Comparison of ENCODE assay signal across 15 cellular contexts in the genomic region with DNA sequence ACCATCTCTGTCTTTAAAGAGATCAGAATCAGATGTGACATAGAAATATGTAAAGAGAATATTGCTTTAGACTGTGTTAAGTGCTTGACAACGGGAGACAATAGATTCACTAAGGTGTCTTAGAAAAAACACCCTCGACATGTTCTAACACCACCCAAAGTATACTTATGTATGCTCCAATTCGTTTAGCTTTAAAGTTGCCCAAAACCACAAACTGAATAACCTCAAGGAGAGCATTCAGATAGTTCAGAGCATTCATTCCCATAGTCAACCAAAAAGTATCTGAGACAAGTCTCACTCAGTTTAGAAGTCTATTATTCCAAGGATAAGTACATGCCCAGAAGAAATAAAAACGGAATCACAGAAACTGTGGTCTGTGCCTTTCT.
DNase-seq lines count a peak whose midpoint lies in the region; ATAC-seq, FAIRE-seq and TF ChIP-seq lines count a peak whose summit lies in the region.
"Had no signal": no experiment of that assay in that cellular context is flagged by ENCODE, and none has a peak within 500 bp of the region (broad histone marks: within the 10 kb centered on the region; RNA-seq: fewer than 3 reads in every experiment).

No MANE protein-coding gene starts in this region.

- no peak overlapping the region for H3K27ac ChIP-seq in DND-41 (ENCODE audit: low read length)
- H3K27ac ChIP-seq: upper lobe of right lung had no signal

- H3K27me3 Mint-ChIP-seq in memory B cell = no peaks in the 10 kb centered on the region

- no peak for TF ChIP-seq CTCF in DND-41 (IDR thresholded peaks at IDR 0.05; ENCODE audit: borderline replicate concordance, extremely low read depth, low read length, poor library complexity, severe bottlenecking)

- no peak overlapping the region for H3K4me3 Mint-ChIP-seq in memory B cell
- H3K4me3 Mint-ChIP-seq: activated CD4-positive, alpha-beta T cell treated with anti-CD3 and anti-CD28 coated beads, Interleukin-2, amount 10 ng/mL, durations not matched to agents 7 days and 5 days; natural killer cell had no signal

- H3K36me3 Mint-ChIP-seq in memory B cell = peaks cover 12% of the 10 kb centered on the region
- H3K36me3 Mint-ChIP-seq: natural killer cell had no signal

- H3K9ac ChIP-seq in DND-41 (ENCODE audit: low read depth, low read length) (no peak overlapping the region), adipocyte (ENCODE audit: low read length) (peak overlapping the region; percentile 10)

- DNase-seq in DND-41 (no peak), adipocyte (ENCODE audit: low read depth) (no peak), memory B cell (ENCODE audit: low spot score in 2 of 2) (no peak), activated gamma-delta T cell (lab: John Stamatoyannopoulos, UW) (no peak), H54 (ENCODE audit: insufficient read length, low spot score) (no peak), NCI-H187 (lab: John Stamatoyannopoulos, UW) (no peak), NCI-H446 (lab: John Stamatoyannopoulos, UW) (no peak)
- DNase-seq: activated CD4-positive, alpha-beta T cell treated with anti-CD3 and anti-CD28 coated beads, Interleukin-2, amount 10 ng/mL, durations not matched to agents 7 days and 5 days; activated naive CD4-positive, alpha-beta T cell; DMS79; natural killer cell; upper lobe of right lung had no signal

- no peaks in the 10 kb centered on the region for H3K9me3 Mint-ChIP-seq in memory B cell
- H3K9me3 Mint-ChIP-seq: activated CD4-positive, alpha-beta T cell treated with anti-CD3 and anti-CD28 coated beads, Interleukin-2, amount 10 ng/mL, durations not matched to agents 7 days and 5 days; natural killer cell had no signal

- H3K4me3 ChIP-seq in DND-41 (ENCODE audit: low read depth in 1 of 2, low read length in 2 of 2) (no peak overlapping the region), adipocyte (ENCODE audit: low read length) (no peak overlapping the region)
- H3K4me3 ChIP-seq: GM12878, upper lobe of right lung had no signal

- no peaks in the 10 kb centered on the region for H3K79me2 ChIP-seq in DND-41 (ENCODE audit: insufficient read depth, low read length)

- H3K27me3 ChIP-seq in DND-41 (ENCODE audit: insufficient read depth, low read length, poor library complexity) (no peaks in the 10 kb centered on the region), adipocyte (replicated peaks; ENCODE audit: control insufficient read depth, insufficient read depth, low read length) (no peaks in the 10 kb centered on the region)
- H3K27me3 ChIP-seq: upper lobe of right lung had no signal

- H3K4me1 ChIP-seq in DND-41 (ENCODE audit: insufficient read depth, low read length) = no peaks in the 10 kb centered on the region
- H3K4me1 ChIP-seq in adipocyte (ENCODE audit: control insufficient read depth, insufficient read depth, low read length) = peaks cover 13% of the 10 kb centered on the region
- H3K4me1 ChIP-seq: upper lobe of right lung had no signal

- H3K4me2 ChIP-seq in DND-41 (ENCODE audit: insufficient read depth, low read length) = no peak overlapping the region

- no peaks in the 10 kb centered on the region for H4K20me1 ChIP-seq in DND-41 (ENCODE audit: insufficient read depth, low read length)

- no peaks in the 10 kb centered on the region for H3K9me3 ChIP-seq in DND-41 (ENCODE audit: insufficient read depth, low read length, severe bottlenecking)
- no peaks in the 10 kb centered on the region for H3K9me3 ChIP-seq in adipocyte (ENCODE audit: control insufficient read depth, low read length)
- H3K9me3 ChIP-seq: upper lobe of right lung had no signal

- peak; percentile 74 for ATAC-seq in DND-41 (ENCODE audit: insufficient read depth, low read depth)
- peak; percentile 1 for ATAC-seq in HG03196 (IDR thresholded peaks at IDR 0.05; ENCODE audit: unreplicated experiment)
- ATAC-seq in memory B cell (ENCODE audit: low read depth) = no peak
- ATAC-seq: natural killer cell, upper lobe of right lung had no signal

- FAIRE-seq in H54 (lab: Jason Lieb, UNC) = no peak
- FAIRE-seq: GM12878, HTR-8/SVneo had no signal

- TF ChIP-seq POLR2A in H54 (IDR thresholded peaks at IDR 0.05; ENCODE audit: low read depth, low read length) = no peak

- no peak overlapping the region for H2AFZ ChIP-seq in DND-41 (ENCODE audit: low read depth, low read length)

- H3K36me3 ChIP-seq in DND-41 (ENCODE audit: insufficient read depth, low read length) (no peaks in the 10 kb centered on the region), adipocyte (ENCODE audit: control insufficient read depth, insufficient read depth, low read length, severe bottlenecking) (no peaks in the 10 kb centered on the region)
- H3K36me3 ChIP-seq: upper lobe of right lung had no signal

- H3K4me1 Mint-ChIP-seq in memory B cell = peaks cover 37% of the 10 kb centered on the region
- H3K4me1 Mint-ChIP-seq: activated CD4-positive, alpha-beta T cell treated with anti-CD3 and anti-CD28 coated beads, Interleukin-2, amount 10 ng/mL, durations not matched to agents 7 days and 5 days; natural killer cell had no signal

- peak overlapping the region; percentile 86 for H3K27ac Mint-ChIP-seq in memory B cell
- H3K27ac Mint-ChIP-seq: activated CD4-positive, alpha-beta T cell treated with anti-CD3 and anti-CD28 coated beads, Interleukin-2, amount 10 ng/mL, durations not matched to agents 7 days and 5 days; natural killer cell had no signal
